ENCODE assay signal across 1 cellular context in the genomic region with DNA sequence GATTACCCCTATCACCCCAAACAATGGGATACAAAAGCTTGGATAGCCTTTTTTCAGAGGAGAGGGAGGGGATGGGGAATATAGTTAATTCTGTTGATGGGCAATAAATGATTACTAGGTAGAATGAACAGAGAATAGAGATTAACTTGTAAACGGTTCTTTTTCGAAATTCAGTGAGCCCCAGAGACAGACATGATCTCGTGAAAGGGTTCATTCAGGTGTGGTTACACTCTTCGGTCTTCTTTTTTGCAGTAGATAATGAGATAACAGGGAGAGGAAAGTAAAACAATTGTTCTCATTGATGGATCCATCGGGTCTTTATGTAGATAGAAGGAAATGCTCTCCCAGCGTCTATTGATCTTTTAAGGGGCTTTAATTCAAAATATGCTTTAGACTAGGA.
TF ChIP-seq lines count a peak whose summit lies in the region.

No MANE protein-coding gene starts in this region.

TF ChIP-seq in H1, 55 proteins besides CTCF, POLR2A, EP300 and RAD21:
- no peak for TF ChIP-seq GTF2F1 (IDR thresholded peaks at IDR 0.05; ENCODE audit: borderline replicate concordance, low read depth, low read length)
